In genomic region chr17:8466466-8466865, GRCh38 we compare ENCODE assay signal across 17 cellular contexts. TPM values are rescaled to one million over a fixed set of nuclear protein-coding genes. Genes with fewer than 3 reads are reported as not detected.
DNase-seq lines count a peak whose midpoint lies in the region; ATAC-seq, FAIRE-seq and TF ChIP-seq lines count a peak whose summit lies in the region.
"Had no signal": no experiment of that assay in that cellular context is flagged by ENCODE, and none has a peak within 500 bp of the region (broad histone marks: within the 10 kb centered on the region; RNA-seq: fewer than 3 reads in every experiment).

No MANE protein-coding gene starts in this region.

- H3K27me3 ChIP-seq in ascending aorta (no peaks in the 10 kb centered on the region), pancreas (no peaks in the 10 kb centered on the region), gastroesophageal sphincter (no peaks in the 10 kb centered on the region)

- H3K27ac ChIP-seq in ascending aorta (peak overlapping the region; percentile 52 to 82), pancreas (no peak overlapping the region), gastroesophageal sphincter (no peak overlapping the region)

- no peak for FAIRE-seq in pancreas (lab: Jason Lieb, UNC)
- FAIRE-seq: TTC549 had no signal

- WGBS in pancreas, 2 donors: 79 to 90% methylated on average over 3 of the region's 3 CpGs
- WGBS in gastroesophageal sphincter (ENCODE audit: low coverage in 1 of 2), 2 donors: 48% methylated on average over 3 of the region's 3 CpGs; no CpG with 5 or more reads in 1 of the 2 donors

- no peak for TF ChIP-seq POLR2A in gastroesophageal sphincter (IDR thresholded peaks at IDR 0.05)

- ATAC-seq in HG03025 (IDR thresholded peaks at IDR 0.05; ENCODE audit: low FRiP score, unreplicated experiment) (no peak), HG02588 (IDR thresholded peaks at IDR 0.05; ENCODE audit: unreplicated experiment) (no peak), pancreas (no peak), gastroesophageal sphincter (no peak)
- ATAC-seq: activated CD8-positive, alpha-beta memory T cell treated with anti-CD3 and anti-CD28 coated beads, Interleukin-2, amount 10 ng/mL, durations not matched to agents 7 days and 5 days had no signal

- intact Hi-C loops in ascending aorta (cut with DNase I): no loop called here
- intact Hi-C loops in pancreas (cut with DNase I): no loop called here

- H3K9me3 ChIP-seq in ascending aorta: no peaks in the 10 kb centered on the region
- no peaks in the 10 kb centered on the region for H3K9me3 ChIP-seq in pancreas
- H3K9me3 ChIP-seq in gastroesophageal sphincter: no peaks in the 10 kb centered on the region

- H3K4me1 ChIP-seq in ascending aorta: peaks cover 11 to 84% of the 10 kb centered on the region in 2 donors
- no peaks in the 10 kb centered on the region for H3K4me1 ChIP-seq in pancreas
- H3K4me1 ChIP-seq in gastroesophageal sphincter: peaks cover 0 to 73% (median 14%) of the 10 kb centered on the region in 3 donors

- H3K36me3 ChIP-seq in ascending aorta: peaks cover 10 to 33% of the 10 kb centered on the region in 2 donors
- H3K36me3 ChIP-seq in pancreas: peaks cover 3 to 40% (median 10%) of the 10 kb centered on the region in 3 donors
- peaks cover 0 to 70% of the 10 kb centered on the region in 2 donors for H3K36me3 ChIP-seq in gastroesophageal sphincter

- DNase-seq in EL: peak; percentile 14
- no peak for DNase-seq in ascending aorta (ENCODE audit: low spot score in 2 of 2)
- DNase-seq in fibroblast of pulmonary artery (ENCODE audit: low read depth): peak; percentile 39
- DNase-seq in stromal cell of bone marrow (ENCODE audit: low read depth): peak; percentile 28
- DNase-seq in pancreas: no peak
- DNase-seq: activated CD4-positive, alpha-beta T cell treated with anti-CD3 and anti-CD28 coated beads for 4 hours; activated CD8-positive, alpha-beta memory T cell treated with anti-CD3 and anti-CD28 coated beads, Interleukin-2, amount 10 ng/mL, durations not matched to agents 7 days and 5 days; C1 segment of cervical spinal cord; NCI-H446 treated with DMSO at 0.1 percent for 48 hours; NK-92 treated with Interleukin-12 subunit alpha and Interleukin-12 subunit beta, amount 100 ng/mL, for 24 hours; occipital lobe; stimulated activated CD4-positive, alpha-beta T cell treated with anti-CD3 and anti-CD28 coated beads, Interleukin-4, amount 100 ng/mL, for 24 hours; SW 1271 had no signal

- peak overlapping the region in 1 of 2 donors; percentile 15 for H3K4me3 ChIP-seq in ascending aorta
- no peak overlapping the region for H3K4me3 ChIP-seq in fibroblast of pulmonary artery (replicated peaks; ENCODE audit: low read depth, low read length)
- no peak overlapping the region for H3K4me3 ChIP-seq in pancreas
- no peak overlapping the region for H3K4me3 ChIP-seq in gastroesophageal sphincter

- no peak for TF ChIP-seq EP300 in gastroesophageal sphincter (IDR thresholded peaks at IDR 0.05)

- TF ChIP-seq CTCF in ascending aorta (IDR thresholded peaks at IDR 0.05) (no peak), fibroblast of pulmonary artery (IDR thresholded peaks at IDR 0.05; ENCODE audit: low read length, missing control alignments) (no peak), pancreas (IDR thresholded peaks at IDR 0.05) (no peak), gastroesophageal sphincter (IDR thresholded peaks at IDR 0.05) (no peak)

RNA-seq across cellular contexts. Expression of gene NDEL1, which starts 30.8 kb away (rescaled TPM):
- total RNA-seq in ascending aorta: 103 TPM
- total RNA-seq in pancreas: 10 to 100 TPM; 19.2 to 28.8 (median 21.1) TPM
- 10 to 100 TPM; 14.4 to 21.8 TPM for polyA plus RNA-seq in pancreas
- total RNA-seq in gastroesophageal sphincter: 10 to 100 TPM; 58.1 to 67.3 (median 63.4) TPM

Comparison
In these comparisons a context has a peak if more than half of its experiments do, and no peak if none do; other contexts are left out.
1. DNase-seq: peak in EL (single experiment), fibroblast of pulmonary artery (single experiment) and stromal cell of bone marrow (single experiment); none in ascending aorta (0 of 2) and pancreas (0 of 6).
2. H3K27ac ChIP-seq: peak in ascending aorta (2 of 2); none in pancreas (0 of 4) and gastroesophageal sphincter (0 of 4).